1 cellular context compared by ENCODE assay signal in the genomic region with DNA sequence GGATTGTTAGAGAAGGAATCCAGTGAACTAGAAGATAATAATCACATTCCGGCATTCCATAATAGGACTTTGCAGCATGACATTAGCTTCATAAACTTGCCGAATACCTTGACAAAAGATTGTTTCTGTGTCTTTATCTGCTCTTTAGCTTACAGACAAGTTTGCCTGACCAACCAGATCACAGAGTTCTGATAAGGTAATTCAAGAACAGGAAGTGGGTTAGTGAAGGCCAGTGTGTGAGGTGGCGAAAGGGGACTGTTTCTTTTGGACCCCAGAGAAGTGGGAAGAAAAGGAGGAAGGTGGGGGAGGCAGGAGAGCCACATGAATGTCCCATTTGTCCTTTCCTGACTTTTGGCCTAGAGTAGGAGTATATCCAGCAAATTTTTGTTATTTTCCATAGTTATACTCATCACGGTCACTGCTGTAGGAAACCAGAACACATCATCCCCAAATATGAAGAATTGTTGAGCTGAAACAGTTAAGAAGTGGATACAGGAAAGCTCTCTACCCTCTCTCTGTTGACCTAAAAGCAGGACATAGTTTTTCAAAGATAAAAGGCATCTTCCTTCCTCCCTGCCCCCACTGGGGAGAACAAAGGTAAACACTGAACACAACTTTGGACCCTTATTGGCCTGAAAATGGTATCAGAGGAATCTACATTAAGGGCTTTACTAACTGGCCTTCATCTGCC.
TF ChIP-seq lines count a peak whose summit lies in the region.

No MANE protein-coding gene starts in this region.

TF ChIP-seq in HepG2, 621 proteins besides CTCF, POLR2A, EP300 and RAD21 (continued from another document and continues in another):
- TF ChIP-seq, protein P1, sequence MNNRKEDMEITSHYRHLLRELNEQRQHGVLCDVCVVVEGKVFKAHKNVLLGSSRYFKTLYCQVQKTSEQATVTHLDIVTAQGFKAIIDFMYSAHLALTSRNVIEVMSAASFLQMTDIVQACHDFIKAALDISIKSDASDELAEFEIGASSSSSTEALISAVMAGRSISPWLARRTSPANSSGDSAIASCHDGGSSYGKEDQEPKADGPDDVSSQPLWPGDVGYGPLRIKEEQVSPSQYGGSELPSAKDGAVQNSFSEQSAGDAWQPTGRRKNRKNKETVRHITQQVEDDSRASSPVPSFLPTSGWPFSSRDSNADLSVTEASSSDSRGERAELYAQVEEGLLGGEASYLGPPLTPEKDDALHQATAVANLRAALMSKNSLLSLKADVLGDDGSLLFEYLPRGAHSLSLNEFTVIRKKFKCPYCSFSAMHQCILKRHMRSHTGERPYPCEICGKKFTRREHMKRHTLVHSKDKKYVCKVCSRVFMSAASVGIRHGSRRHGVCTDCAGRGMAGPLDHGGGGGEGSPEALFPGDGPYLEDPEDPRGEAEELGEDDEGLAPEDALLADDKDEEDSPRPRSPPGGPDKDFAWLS (CRISPR knock-in tag; IDR thresholded peaks at IDR 0.05; ENCODE audit: borderline replicate concordance), result 0 out of 2 replicates have a peak, but pooled peaks have one; percentile 38
- no peak for TF ChIP-seq ZNF34 (CRISPR knock-in tag; IDR thresholded peaks at IDR 0.05; ENCODE audit: borderline replicate concordance)
- TF ChIP-seq ZNF460 (CRISPR knock-in tag; IDR thresholded peaks at IDR 0.05; ENCODE audit: borderline replicate concordance), result peak; percentile 43; the same call in 1 of the 2 replicates
- no peak for TF ChIP-seq ZNF598 (CRISPR knock-in tag; IDR thresholded peaks at IDR 0.05; ENCODE audit: borderline replicate concordance)
- no peak for TF ChIP-seq ZFYVE20 (CRISPR knock-in tag; IDR thresholded peaks at IDR 0.05; ENCODE audit: borderline replicate concordance, low read depth)
- no peak for TF ChIP-seq ZNF879 (CRISPR knock-in tag; IDR thresholded peaks at IDR 0.05)
- TF ChIP-seq, protein P2, sequence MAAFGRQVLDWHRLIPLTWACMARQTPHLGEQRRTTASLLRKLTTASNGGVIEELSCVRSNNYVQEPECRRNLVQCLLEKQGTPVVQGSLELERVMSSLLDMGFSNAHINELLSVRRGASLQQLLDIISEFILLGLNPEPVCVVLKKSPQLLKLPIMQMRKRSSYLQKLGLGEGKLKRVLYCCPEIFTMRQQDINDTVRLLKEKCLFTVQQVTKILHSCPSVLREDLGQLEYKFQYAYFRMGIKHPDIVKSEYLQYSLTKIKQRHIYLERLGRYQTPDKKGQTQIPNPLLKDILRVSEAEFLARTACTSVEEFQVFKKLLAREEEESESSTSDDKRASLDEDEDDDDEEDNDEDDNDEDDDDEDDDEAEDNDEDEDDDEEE (CRISPR knock-in tag; IDR thresholded peaks at IDR 0.05), result no peak
- no peak; the same call in 1 of the 2 replicates for TF ChIP-seq SMC3 (IDR thresholded peaks at IDR 0.05; ENCODE audit: low read length)
- peak; percentile 89 for TF ChIP-seq SNAPC2 (CRISPR knock-in tag; IDR thresholded peaks at IDR 0.05)
- TF ChIP-seq ZNF510 (CRISPR knock-in tag; IDR thresholded peaks at IDR 0.05; ENCODE audit: low read depth), result 0 out of 2 replicates have a peak, but pooled peaks have one; percentile 12
- TF ChIP-seq HNRNPH1 (optimal IDR thresholded peaks at IDR 0.05; ENCODE audit: low read depth, low read length), result no peak
- TF ChIP-seq GTF3A (CRISPR knock-in tag; conservative IDR thresholded peaks at IDR 0.05), result no peak
- TF ChIP-seq NFIC (IDR thresholded peaks at IDR 0.05; ENCODE audit: low read length), result peak; percentile 99
- peak; percentile 94; the same call in 1 of the 2 replicates for TF ChIP-seq KDM4B (CRISPR knock-in tag; IDR thresholded peaks at IDR 0.05)
- TF ChIP-seq, protein P3, sequence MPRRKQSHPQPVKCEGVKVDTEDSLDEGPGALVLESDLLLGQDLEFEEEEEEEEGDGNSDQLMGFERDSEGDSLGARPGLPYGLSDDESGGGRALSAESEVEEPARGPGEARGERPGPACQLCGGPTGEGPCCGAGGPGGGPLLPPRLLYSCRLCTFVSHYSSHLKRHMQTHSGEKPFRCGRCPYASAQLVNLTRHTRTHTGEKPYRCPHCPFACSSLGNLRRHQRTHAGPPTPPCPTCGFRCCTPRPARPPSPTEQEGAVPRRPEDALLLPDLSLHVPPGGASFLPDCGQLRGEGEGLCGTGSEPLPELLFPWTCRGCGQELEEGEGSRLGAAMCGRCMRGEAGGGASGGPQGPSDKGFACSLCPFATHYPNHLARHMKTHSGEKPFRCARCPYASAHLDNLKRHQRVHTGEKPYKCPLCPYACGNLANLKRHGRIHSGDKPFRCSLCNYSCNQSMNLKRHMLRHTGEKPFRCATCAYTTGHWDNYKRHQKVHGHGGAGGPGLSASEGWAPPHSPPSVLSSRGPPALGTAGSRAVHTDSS (CRISPR knock-in tag; conservative IDR thresholded peaks at IDR 0.05), result no peak
- peak; percentile 91 for TF ChIP-seq POGZ (CRISPR knock-in tag; IDR thresholded peaks at IDR 0.05)
- TF ChIP-seq MTA3 (CRISPR knock-in tag; IDR thresholded peaks at IDR 0.05), result no peak
- peak; percentile 30; the same call in 1 of the 2 replicates for TF ChIP-seq KLF12 (CRISPR knock-in tag; IDR thresholded peaks at IDR 0.05; ENCODE audit: borderline replicate concordance)
- no peak for TF ChIP-seq ARNT2 (CRISPR knock-in tag; IDR thresholded peaks at IDR 0.05; ENCODE audit: low read depth)
- peak; percentile 88 for TF ChIP-seq ZBTB3 (CRISPR knock-in tag; IDR thresholded peaks at IDR 0.05; ENCODE audit: borderline replicate concordance, low read depth)
- TF ChIP-seq, protein P4, sequence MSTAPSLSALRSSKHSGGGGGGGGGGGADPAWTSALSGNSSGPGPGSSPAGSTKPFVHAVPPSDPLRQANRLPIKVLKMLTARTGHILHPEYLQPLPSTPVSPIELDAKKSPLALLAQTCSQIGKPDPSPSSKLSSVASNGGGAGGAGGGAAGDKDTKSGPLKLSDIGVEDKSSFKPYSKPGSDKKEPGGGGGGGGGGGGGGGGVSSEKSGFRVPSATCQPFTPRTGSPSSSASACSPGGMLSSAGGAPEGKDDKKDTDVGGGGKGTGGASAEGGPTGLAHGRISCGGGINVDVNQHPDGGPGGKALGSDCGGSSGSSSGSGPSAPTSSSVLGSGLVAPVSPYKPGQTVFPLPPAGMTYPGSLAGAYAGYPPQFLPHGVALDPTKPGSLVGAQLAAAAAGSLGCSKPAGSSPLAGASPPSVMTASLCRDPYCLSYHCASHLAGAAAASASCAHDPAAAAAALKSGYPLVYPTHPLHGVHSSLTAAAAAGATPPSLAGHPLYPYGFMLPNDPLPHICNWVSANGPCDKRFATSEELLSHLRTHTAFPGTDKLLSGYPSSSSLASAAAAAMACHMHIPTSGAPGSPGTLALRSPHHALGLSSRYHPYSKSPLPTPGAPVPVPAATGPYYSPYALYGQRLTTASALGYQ (CRISPR knock-in tag; IDR thresholded peaks at IDR 0.05), result peak; percentile 95
- TF ChIP-seq, protein P5, sequence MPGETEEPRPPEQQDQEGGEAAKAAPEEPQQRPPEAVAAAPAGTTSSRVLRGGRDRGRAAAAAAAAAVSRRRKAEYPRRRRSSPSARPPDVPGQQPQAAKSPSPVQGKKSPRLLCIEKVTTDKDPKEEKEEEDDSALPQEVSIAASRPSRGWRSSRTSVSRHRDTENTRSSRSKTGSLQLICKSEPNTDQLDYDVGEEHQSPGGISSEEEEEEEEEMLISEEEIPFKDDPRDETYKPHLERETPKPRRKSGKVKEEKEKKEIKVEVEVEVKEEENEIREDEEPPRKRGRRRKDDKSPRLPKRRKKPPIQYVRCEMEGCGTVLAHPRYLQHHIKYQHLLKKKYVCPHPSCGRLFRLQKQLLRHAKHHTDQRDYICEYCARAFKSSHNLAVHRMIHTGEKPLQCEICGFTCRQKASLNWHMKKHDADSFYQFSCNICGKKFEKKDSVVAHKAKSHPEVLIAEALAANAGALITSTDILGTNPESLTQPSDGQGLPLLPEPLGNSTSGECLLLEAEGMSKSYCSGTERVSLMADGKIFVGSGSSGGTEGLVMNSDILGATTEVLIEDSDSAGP (CRISPR knock-in tag; IDR thresholded peaks at IDR 0.05; ENCODE audit: borderline replicate concordance), result peak; percentile 58; the same call in 1 of the 2 replicates
- TF ChIP-seq MTF2 (CRISPR knock-in tag; IDR thresholded peaks at IDR 0.05; ENCODE audit: borderline replicate concordance), result peak; percentile 46; the same call in 1 of the 2 replicates
- TF ChIP-seq, protein P6, sequence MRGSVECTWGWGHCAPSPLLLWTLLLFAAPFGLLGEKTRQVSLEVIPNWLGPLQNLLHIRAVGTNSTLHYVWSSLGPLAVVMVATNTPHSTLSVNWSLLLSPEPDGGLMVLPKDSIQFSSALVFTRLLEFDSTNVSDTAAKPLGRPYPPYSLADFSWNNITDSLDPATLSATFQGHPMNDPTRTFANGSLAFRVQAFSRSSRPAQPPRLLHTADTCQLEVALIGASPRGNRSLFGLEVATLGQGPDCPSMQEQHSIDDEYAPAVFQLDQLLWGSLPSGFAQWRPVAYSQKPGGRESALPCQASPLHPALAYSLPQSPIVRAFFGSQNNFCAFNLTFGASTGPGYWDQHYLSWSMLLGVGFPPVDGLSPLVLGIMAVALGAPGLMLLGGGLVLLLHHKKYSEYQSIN (CRISPR knock-in tag; IDR thresholded peaks at IDR 0.05; ENCODE audit: borderline replicate concordance), result no peak
- TF ChIP-seq, protein P7, sequence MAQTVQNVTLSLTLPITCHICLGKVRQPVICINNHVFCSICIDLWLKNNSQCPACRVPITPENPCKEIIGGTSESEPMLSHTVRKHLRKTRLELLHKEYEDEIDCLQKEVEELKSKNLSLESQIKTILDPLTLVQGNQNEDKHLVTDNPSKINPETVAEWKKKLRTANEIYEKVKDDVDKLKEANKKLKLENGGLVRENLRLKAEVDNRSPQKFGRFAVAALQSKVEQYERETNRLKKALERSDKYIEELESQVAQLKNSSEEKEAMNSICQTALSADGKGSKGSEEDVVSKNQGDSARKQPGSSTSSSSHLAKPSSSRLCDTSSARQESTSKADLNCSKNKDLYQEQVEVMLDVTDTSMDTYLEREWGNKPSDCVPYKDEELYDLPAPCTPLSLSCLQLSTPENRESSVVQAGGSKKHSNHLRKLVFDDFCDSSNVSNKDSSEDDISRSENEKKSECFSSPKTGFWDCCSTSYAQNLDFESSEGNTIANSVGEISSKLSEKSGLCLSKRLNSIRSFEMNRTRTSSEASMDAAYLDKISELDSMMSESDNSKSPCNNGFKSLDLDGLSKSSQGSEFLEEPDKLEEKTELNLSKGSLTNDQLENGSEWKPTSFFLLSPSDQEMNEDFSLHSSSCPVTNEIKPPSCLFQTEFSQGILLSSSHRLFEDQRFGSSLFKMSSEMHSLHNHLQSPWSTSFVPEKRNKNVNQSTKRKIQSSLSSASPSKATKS (CRISPR knock-in tag; IDR thresholded peaks at IDR 0.05), result no peak; the same call in 1 of the 2 replicates
- no peak for TF ChIP-seq WIZ (CRISPR knock-in tag; IDR thresholded peaks at IDR 0.05)
- TF ChIP-seq ZMYM2 (CRISPR knock-in tag; IDR thresholded peaks at IDR 0.05), result peak; percentile 78
- TF ChIP-seq, protein P8, sequence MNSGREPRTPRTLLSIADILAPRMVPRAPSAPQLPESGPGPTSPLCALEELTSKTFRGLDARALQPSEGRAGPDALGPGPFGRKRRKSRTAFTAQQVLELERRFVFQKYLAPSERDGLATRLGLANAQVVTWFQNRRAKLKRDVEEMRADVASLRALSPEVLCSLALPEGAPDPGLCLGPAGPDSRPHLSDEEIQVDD (CRISPR knock-in tag; IDR thresholded peaks at IDR 0.05; ENCODE audit: borderline replicate concordance), result no peak
- no peak for TF ChIP-seq ZFY (CRISPR knock-in tag; IDR thresholded peaks at IDR 0.05)
- no peak for TF ChIP-seq PAWR (CRISPR knock-in tag; IDR thresholded peaks at IDR 0.05; ENCODE audit: borderline replicate concordance)
- TF ChIP-seq NCOR1 (IDR thresholded peaks at IDR 0.05; ENCODE audit: borderline replicate concordance, low read length), result peak; percentile 92
- TF ChIP-seq, protein P9, sequence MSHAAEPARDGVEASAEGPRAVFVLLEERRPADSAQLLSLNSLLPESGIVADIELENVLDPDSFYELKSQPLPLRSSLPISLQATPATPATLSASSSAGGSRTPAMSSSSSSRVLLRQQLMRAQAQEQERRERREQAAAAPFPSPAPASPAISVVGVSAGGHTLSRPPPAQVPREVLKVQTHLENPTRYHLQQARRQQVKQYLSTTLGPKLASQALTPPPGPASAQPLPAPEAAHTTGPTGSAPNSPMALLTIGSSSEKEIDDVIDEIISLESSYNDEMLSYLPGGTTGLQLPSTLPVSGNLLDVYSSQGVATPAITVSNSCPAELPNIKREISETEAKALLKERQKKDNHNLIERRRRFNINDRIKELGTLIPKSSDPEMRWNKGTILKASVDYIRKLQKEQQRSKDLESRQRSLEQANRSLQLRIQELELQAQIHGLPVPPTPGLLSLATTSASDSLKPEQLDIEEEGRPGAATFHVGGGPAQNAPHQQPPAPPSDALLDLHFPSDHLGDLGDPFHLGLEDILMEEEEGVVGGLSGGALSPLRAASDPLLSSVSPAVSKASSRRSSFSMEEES (CRISPR knock-in tag; IDR thresholded peaks at IDR 0.05), result peak; percentile 84
- TF ChIP-seq ZNF350 (CRISPR knock-in tag; IDR thresholded peaks at IDR 0.05; ENCODE audit: borderline replicate concordance, low read depth), result no peak
- TF ChIP-seq TGIF2 (CRISPR knock-in tag; IDR thresholded peaks at IDR 0.05), result peak; percentile 85
- TF ChIP-seq, protein P10, sequence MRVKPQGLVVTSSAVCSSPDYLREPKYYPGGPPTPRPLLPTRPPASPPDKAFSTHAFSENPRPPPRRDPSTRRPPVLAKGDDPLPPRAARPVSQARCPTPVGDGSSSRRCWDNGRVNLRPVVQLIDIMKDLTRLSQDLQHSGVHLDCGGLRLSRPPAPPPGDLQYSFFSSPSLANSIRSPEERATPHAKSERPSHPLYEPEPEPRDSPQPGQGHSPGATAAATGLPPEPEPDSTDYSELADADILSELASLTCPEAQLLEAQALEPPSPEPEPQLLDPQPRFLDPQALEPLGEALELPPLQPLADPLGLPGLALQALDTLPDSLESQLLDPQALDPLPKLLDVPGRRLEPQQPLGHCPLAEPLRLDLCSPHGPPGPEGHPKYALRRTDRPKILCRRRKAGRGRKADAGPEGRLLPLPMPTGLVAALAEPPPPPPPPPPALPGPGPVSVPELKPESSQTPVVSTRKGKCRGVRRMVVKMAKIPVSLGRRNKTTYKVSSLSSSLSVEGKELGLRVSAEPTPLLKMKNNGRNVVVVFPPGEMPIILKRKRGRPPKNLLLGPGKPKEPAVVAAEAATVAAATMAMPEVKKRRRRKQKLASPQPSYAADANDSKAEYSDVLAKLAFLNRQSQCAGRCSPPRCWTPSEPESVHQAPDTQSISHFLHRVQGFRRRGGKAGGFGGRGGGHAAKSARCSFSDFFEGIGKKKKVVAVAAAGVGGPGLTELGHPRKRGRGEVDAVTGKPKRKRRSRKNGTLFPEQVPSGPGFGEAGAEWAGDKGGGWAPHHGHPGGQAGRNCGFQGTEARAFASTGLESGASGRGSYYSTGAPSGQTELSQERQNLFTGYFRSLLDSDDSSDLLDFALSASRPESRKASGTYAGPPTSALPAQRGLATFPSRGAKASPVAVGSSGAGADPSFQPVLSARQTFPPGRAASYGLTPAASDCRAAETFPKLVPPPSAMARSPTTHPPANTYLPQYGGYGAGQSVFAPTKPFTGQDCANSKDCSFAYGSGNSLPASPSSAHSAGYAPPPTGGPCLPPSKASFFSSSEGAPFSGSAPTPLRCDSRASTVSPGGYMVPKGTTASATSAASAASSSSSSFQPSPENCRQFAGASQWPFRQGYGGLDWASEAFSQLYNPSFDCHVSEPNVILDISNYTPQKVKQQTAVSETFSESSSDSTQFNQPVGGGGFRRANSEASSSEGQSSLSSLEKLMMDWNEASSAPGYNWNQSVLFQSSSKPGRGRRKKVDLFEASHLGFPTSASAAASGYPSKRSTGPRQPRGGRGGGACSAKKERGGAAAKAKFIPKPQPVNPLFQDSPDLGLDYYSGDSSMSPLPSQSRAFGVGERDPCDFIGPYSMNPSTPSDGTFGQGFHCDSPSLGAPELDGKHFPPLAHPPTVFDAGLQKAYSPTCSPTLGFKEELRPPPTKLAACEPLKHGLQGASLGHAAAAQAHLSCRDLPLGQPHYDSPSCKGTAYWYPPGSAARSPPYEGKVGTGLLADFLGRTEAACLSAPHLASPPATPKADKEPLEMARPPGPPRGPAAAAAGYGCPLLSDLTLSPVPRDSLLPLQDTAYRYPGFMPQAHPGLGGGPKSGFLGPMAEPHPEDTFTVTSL (CRISPR knock-in tag; IDR thresholded peaks at IDR 0.05; ENCODE audit: borderline replicate concordance), result peak; percentile 100
- no peak for TF ChIP-seq TCF12 (IDR thresholded peaks at IDR 0.05)
- peak; percentile 94 for TF ChIP-seq TCF12 (CRISPR knock-in tag; IDR thresholded peaks at IDR 0.05)
